ENCODE assay signal across 18 cellular contexts in genomic region chr15:62769604-62770003, GRCh38.
DNase-seq lines count a peak whose midpoint lies in the region; ATAC-seq and TF ChIP-seq lines count a peak whose summit lies in the region.
"Had no signal": no experiment of that assay in that cellular context is flagged by ENCODE, and none has a peak within 500 bp of the region (broad histone marks: within the 10 kb centered on the region; RNA-seq: fewer than 3 reads in every experiment).

No MANE protein-coding gene starts in this region.

- no peak for ATAC-seq in GM19351 (IDR thresholded peaks at IDR 0.05; ENCODE audit: unreplicated experiment)
- ATAC-seq: A549; activated CD8-positive, alpha-beta T cell treated with anti-CD3 and anti-CD28 coated beads, Interleukin-2, amount 10 ng/mL, durations not matched to agents 7 days and 5 days; K562 had no signal

- intact Hi-C loops in colonic mucosa (cut with DNase I), result no loop called here

- H3K27me3 ChIP-seq in colonic mucosa, result no peaks in the 10 kb centered on the region
- H3K27me3 ChIP-seq: neutrophil, suprapubic skin had no signal

- H3K9ac ChIP-seq in colonic mucosa (ENCODE audit: low read depth in 2 of 2, low read length in 2 of 2), result no peak overlapping the region

- H3K4me3 ChIP-seq in colonic mucosa, result no peak overlapping the region
- H3K4me3 ChIP-seq: A549, K562, lung, suprapubic skin had no signal

- DNase-seq in ACHN (peak; percentile 60), HT1080 (ENCODE audit: low read depth) (peak; percentile 98), amniotic epithelial cell (ENCODE audit: low read depth) (peak; percentile 61), glomerular visceral epithelial cell (ENCODE audit: extremely low spot score) (peak; percentile 83), GOT3 (lab: John Stamatoyannopoulos, UW) (no peak), colonic mucosa (no peak)
- DNase-seq in stimulated activated CD8-positive, alpha-beta memory T cell treated with anti-CD3 and anti-CD28 coated beads, Interleukin-4, amount 100 ng/mL, for 48 hours, result no peak
- DNase-seq: activated CD8-positive, alpha-beta T cell treated with anti-CD3 and anti-CD28 coated beads, Interleukin-2, amount 10 ng/mL, durations not matched to agents 7 days and 5 days; activated effector memory CD4-positive, alpha-beta T cell treated with Interleukin-2 at 50 U/mL for 16 hours; Calu3; NCI-H146; NCI-H774 had no signal

- TF ChIP-seq CTCF in colonic mucosa (IDR thresholded peaks at IDR 0.05), result no peak

- peaks cover 8% of the 10 kb centered on the region for H3K36me3 ChIP-seq in colonic mucosa
- H3K36me3 ChIP-seq: neutrophil had no signal

- no peaks in the 10 kb centered on the region for H3K4me1 ChIP-seq in colonic mucosa
- H3K4me1 ChIP-seq: A549, suprapubic skin had no signal

- no peak overlapping the region for H3K27ac ChIP-seq in colonic mucosa
- H3K27ac ChIP-seq: A549, neutrophil, suprapubic skin had no signal

- in situ Hi-C loops in ACHN (cut with HindIII; ENCODE audit: low pct_ligation_motif_present, low pct_unique_long_range_greater_than_20kb, low sequenced_read_pairs), result no loop called here

- H3K9me3 ChIP-seq in colonic mucosa, result no peaks in the 10 kb centered on the region
- H3K9me3 ChIP-seq: A549, neutrophil, suprapubic skin had no signal

Comparison
In these comparisons a context has a peak if more than half of its experiments do, and no peak if none do; other contexts are left out.
1. DNase-seq: peak in ACHN (single experiment), HT1080 (single experiment), amniotic epithelial cell (single experiment) and glomerular visceral epithelial cell (single experiment); none in stimulated activated CD8-positive, alpha-beta memory T cell treated with anti-CD3 and anti-CD28 coated beads, Interleukin-4, amount 100 ng/mL, for 48 hours (single experiment), GOT3 (single experiment) and colonic mucosa (single experiment).